In the genomic region with DNA sequence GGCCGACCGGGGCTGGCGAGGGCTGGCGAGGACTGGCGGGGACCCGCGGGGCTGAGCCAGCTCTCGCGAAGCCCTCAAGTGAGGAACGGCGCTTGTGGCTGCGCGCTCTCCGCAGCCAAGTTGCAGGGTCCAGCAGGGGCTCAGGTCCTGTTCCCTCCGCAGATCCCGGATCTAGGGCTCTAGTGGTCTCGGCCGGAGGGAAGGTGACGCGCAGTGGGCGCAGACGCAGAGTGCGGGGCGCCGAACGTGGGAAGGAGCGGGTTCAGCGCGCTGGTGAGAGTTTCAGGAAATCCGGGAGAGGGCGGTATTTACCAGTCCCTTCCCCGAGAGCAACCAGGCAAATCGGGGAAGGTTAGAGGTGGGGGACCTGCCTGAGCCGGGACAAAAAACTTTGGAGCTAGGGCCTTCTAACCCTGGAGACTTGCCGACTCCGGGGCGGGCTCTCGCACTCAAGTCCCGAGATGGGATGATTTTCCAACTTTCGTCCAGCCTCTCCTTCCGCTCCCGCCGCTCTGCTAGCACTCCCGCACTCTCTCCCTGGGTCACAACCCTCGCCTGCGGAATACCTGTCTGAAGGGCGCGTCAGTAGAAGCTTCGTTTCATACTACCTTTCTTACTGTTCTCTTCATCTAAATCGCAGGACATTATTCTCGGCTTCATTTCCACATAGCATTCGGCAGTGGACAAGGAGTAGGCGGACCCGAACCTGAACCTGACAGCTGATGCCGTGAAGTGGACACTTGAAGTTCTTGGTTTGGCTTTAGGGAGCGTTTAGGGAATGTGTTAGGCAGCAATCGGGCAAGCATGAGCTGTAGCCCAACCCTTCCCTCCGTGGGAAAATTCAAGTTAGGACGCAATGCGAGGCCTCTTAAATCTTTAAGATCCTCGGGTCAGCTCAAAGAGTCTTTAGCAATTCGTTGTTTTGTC, we compare ENCODE assay signal across 1 cellular context.
TF ChIP-seq lines count a peak whose summit lies in the region.

No MANE protein-coding gene starts in this region.

TF ChIP-seq in HepG2, 621 proteins besides CTCF, POLR2A, EP300 and RAD21 (continued from another document and continues in another):
- TF ChIP-seq SSRP1 (CRISPR knock-in tag; IDR thresholded peaks at IDR 0.05) (no peak), NCOA1 (CRISPR knock-in tag; IDR thresholded peaks at IDR 0.05) (peak; percentile 85; the same call in 1 of the 2 replicates), ZMYM2 (CRISPR knock-in tag; IDR thresholded peaks at IDR 0.05) (no peak), NFIB (CRISPR knock-in tag; IDR thresholded peaks at IDR 0.05; ENCODE audit: borderline replicate concordance) (no peak), MAFG (CRISPR knock-in tag; IDR thresholded peaks at IDR 0.05) (no peak), KDM3A (CRISPR knock-in tag; IDR thresholded peaks at IDR 0.05; ENCODE audit: low read depth) (peak; percentile 86), HNF4A (CRISPR knock-in tag; IDR thresholded peaks at IDR 0.05) (no peak), TOE1 (CRISPR knock-in tag; IDR thresholded peaks at IDR 0.05) (no peak), MED8 (CRISPR knock-in tag; IDR thresholded peaks at IDR 0.05; ENCODE audit: insufficient replicate concordance) (no peak), PITX1 (CRISPR knock-in tag; IDR thresholded peaks at IDR 0.05) (no peak), SIX4 (CRISPR knock-in tag; IDR thresholded peaks at IDR 0.05) (no peak), SP2 (CRISPR knock-in tag; IDR thresholded peaks at IDR 0.05) (no peak), TCF12 (IDR thresholded peaks at IDR 0.05) (no peak), TCF12 (CRISPR knock-in tag; IDR thresholded peaks at IDR 0.05) (no peak), SRF (IDR thresholded peaks at IDR 0.05; ENCODE audit: low read depth, low read length) (no peak), ZIK1 (CRISPR knock-in tag; IDR thresholded peaks at IDR 0.05; ENCODE audit: borderline replicate concordance, low read depth) (0 out of 2 replicates have a peak, but pooled peaks have one; percentile 43), TOPORS (CRISPR knock-in tag; IDR thresholded peaks at IDR 0.05) (peak; percentile 39; the same call in 1 of the 2 replicates), ZNF672 (CRISPR knock-in tag; IDR thresholded peaks at IDR 0.05) (no peak), SP1 (IDR thresholded peaks at IDR 0.05) (no peak), SP1 (CRISPR knock-in tag; IDR thresholded peaks at IDR 0.05) (no peak), ZFP36L2 (CRISPR knock-in tag; IDR thresholded peaks at IDR 0.05) (no peak), MTF2 (CRISPR knock-in tag; IDR thresholded peaks at IDR 0.05; ENCODE audit: borderline replicate concordance) (peak; percentile 96; the same call in 1 of the 2 replicates), ZFP1 (CRISPR knock-in tag; IDR thresholded peaks at IDR 0.05) (no peak), ZSCAN29 (CRISPR knock-in tag; conservative IDR thresholded peaks at IDR 0.05) (no peak), DNMT1 (CRISPR knock-in tag; IDR thresholded peaks at IDR 0.05) (no peak), SKI (IDR thresholded peaks at IDR 0.05; ENCODE audit: partially characterized antibody) (no peak), ZNF781 (CRISPR knock-in tag; IDR thresholded peaks at IDR 0.05; ENCODE audit: borderline replicate concordance, not compliant biosample characterization) (no peak), AKAP8 (CRISPR knock-in tag; IDR thresholded peaks at IDR 0.05) (no peak), POLR2AphosphoS5 (IDR thresholded peaks at IDR 0.05; ENCODE audit: low read depth, low read length) (no peak), YEATS4 (CRISPR knock-in tag; IDR thresholded peaks at IDR 0.05; ENCODE audit: borderline replicate concordance) (peak; percentile 52; the same call in 1 of the 2 replicates), ZNF607 (CRISPR knock-in tag; IDR thresholded peaks at IDR 0.05; ENCODE audit: borderline replicate concordance) (no peak; the same call in 1 of the 2 replicates), ZC3H4 (CRISPR knock-in tag; IDR thresholded peaks at IDR 0.05; ENCODE audit: borderline replicate concordance) (no peak), ZNF335 (CRISPR knock-in tag; IDR thresholded peaks at IDR 0.05) (peak; percentile 63; the same call in 1 of the 2 replicates), TBP (CRISPR knock-in tag; IDR thresholded peaks at IDR 0.05) (no peak)
- TF ChIP-seq, protein P1, sequence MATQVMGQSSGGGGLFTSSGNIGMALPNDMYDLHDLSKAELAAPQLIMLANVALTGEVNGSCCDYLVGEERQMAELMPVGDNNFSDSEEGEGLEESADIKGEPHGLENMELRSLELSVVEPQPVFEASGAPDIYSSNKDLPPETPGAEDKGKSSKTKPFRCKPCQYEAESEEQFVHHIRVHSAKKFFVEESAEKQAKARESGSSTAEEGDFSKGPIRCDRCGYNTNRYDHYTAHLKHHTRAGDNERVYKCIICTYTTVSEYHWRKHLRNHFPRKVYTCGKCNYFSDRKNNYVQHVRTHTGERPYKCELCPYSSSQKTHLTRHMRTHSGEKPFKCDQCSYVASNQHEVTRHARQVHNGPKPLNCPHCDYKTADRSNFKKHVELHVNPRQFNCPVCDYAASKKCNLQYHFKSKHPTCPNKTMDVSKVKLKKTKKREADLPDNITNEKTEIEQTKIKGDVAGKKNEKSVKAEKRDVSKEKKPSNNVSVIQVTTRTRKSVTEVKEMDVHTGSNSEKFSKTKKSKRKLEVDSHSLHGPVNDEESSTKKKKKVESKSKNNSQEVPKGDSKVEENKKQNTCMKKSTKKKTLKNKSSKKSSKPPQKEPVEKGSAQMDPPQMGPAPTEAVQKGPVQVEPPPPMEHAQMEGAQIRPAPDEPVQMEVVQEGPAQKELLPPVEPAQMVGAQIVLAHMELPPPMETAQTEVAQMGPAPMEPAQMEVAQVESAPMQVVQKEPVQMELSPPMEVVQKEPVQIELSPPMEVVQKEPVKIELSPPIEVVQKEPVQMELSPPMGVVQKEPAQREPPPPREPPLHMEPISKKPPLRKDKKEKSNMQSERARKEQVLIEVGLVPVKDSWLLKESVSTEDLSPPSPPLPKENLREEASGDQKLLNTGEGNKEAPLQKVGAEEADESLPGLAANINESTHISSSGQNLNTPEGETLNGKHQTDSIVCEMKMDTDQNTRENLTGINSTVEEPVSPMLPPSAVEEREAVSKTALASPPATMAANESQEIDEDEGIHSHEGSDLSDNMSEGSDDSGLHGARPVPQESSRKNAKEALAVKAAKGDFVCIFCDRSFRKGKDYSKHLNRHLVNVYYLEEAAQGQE (IDR thresholded peaks at IDR 0.05; ENCODE audit: borderline replicate concordance in 1 of 2, low read depth in 1 of 2, low read length in 2 of 2) = no peak
- TF ChIP-seq, protein P2, sequence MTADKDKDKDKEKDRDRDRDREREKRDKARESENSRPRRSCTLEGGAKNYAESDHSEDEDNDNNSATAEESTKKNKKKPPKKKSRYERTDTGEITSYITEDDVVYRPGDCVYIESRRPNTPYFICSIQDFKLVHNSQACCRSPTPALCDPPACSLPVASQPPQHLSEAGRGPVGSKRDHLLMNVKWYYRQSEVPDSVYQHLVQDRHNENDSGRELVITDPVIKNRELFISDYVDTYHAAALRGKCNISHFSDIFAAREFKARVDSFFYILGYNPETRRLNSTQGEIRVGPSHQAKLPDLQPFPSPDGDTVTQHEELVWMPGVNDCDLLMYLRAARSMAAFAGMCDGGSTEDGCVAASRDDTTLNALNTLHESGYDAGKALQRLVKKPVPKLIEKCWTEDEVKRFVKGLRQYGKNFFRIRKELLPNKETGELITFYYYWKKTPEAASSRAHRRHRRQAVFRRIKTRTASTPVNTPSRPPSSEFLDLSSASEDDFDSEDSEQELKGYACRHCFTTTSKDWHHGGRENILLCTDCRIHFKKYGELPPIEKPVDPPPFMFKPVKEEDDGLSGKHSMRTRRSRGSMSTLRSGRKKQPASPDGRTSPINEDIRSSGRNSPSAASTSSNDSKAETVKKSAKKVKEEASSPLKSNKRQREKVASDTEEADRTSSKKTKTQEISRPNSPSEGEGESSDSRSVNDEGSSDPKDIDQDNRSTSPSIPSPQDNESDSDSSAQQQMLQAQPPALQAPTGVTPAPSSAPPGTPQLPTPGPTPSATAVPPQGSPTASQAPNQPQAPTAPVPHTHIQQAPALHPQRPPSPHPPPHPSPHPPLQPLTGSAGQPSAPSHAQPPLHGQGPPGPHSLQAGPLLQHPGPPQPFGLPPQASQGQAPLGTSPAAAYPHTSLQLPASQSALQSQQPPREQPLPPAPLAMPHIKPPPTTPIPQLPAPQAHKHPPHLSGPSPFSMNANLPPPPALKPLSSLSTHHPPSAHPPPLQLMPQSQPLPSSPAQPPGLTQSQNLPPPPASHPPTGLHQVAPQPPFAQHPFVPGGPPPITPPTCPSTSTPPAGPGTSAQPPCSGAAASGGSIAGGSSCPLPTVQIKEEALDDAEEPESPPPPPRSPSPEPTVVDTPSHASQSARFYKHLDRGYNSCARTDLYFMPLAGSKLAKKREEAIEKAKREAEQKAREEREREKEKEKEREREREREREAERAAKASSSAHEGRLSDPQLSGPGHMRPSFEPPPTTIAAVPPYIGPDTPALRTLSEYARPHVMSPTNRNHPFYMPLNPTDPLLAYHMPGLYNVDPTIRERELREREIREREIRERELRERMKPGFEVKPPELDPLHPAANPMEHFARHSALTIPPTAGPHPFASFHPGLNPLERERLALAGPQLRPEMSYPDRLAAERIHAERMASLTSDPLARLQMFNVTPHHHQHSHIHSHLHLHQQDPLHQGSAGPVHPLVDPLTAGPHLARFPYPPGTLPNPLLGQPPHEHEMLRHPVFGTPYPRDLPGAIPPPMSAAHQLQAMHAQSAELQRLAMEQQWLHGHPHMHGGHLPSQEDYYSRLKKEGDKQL (CRISPR knock-in tag; IDR thresholded peaks at IDR 0.05; ENCODE audit: low read depth) = no peak
- TF ChIP-seq, protein P3, sequence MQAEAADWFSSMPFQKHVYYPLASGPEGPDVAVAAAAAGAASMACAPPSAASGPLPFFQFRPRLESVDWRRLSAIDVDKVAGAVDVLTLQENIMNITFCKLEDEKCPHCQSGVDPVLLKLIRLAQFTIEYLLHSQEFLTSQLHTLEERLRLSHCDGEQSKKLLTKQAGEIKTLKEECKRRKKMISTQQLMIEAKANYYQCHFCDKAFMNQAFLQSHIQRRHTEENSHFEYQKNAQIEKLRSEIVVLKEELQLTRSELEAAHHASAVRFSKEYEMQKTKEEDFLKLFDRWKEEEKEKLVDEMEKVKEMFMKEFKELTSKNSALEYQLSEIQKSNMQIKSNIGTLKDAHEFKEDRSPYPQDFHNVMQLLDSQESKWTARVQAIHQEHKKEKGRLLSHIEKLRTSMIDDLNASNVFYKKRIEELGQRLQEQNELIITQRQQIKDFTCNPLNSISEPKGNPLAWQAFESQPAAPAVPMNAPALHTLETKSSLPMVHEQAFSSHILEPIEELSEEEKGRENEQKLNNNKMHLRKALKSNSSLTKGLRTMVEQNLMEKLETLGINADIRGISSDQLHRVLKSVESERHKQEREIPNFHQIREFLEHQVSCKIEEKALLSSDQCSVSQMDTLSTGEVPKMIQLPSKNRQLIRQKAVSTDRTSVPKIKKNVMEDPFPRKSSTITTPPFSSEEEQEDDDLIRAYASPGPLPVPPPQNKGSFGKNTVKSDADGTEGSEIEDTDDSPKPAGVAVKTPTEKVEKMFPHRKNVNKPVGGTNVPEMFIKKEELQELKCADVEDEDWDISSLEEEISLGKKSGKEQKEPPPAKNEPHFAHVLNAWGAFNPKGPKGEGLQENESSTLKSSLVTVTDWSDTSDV (CRISPR knock-in tag; IDR thresholded peaks at IDR 0.05) = no peak; the same call in 1 of the 2 replicates
- TF ChIP-seq, protein P4, sequence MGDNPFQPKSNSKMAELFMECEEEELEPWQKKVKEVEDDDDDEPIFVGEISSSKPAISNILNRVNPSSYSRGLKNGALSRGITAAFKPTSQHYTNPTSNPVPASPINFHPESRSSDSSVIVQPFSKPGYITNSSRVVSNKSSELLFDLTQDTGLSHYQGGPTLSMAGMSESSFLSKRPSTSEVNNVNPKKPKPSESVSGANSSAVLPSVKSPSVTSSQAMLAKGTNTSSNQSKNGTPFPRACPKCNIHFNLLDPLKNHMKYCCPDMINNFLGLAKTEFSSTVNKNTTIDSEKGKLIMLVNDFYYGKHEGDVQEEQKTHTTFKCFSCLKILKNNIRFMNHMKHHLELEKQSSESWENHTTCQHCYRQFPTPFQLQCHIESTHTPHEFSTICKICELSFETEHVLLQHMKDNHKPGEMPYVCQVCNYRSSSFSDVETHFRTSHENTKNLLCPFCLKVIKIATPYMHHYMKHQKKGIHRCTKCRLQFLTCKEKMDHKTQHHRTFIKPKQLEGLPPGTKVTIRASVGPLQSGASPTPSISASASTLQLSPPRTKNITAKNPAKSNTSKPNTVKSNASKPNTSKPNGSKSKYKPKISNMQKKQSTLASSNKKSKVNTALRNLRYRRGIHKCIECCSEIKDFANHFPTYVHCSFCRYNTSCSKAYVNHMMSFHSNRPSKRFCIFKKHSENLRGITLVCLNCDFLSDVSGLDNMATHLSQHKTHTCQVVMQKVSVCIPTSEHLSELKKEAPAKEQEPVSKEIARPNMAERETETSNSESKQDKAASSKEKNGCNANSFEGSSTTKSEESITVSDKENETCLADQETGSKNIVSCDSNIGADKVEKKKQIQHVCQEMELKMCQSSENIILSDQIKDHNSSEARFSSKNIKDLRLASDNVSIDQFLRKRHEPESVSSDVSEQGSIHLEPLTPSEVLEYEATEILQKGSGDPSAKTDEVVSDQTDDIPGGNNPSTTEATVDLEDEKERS (CRISPR knock-in tag; IDR thresholded peaks at IDR 0.05) = 0 out of 2 replicates have a peak, but pooled peaks have one; percentile 48
- TF ChIP-seq, protein P5, sequence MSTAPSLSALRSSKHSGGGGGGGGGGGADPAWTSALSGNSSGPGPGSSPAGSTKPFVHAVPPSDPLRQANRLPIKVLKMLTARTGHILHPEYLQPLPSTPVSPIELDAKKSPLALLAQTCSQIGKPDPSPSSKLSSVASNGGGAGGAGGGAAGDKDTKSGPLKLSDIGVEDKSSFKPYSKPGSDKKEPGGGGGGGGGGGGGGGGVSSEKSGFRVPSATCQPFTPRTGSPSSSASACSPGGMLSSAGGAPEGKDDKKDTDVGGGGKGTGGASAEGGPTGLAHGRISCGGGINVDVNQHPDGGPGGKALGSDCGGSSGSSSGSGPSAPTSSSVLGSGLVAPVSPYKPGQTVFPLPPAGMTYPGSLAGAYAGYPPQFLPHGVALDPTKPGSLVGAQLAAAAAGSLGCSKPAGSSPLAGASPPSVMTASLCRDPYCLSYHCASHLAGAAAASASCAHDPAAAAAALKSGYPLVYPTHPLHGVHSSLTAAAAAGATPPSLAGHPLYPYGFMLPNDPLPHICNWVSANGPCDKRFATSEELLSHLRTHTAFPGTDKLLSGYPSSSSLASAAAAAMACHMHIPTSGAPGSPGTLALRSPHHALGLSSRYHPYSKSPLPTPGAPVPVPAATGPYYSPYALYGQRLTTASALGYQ (CRISPR knock-in tag; IDR thresholded peaks at IDR 0.05) = no peak
- TF ChIP-seq, protein P6, sequence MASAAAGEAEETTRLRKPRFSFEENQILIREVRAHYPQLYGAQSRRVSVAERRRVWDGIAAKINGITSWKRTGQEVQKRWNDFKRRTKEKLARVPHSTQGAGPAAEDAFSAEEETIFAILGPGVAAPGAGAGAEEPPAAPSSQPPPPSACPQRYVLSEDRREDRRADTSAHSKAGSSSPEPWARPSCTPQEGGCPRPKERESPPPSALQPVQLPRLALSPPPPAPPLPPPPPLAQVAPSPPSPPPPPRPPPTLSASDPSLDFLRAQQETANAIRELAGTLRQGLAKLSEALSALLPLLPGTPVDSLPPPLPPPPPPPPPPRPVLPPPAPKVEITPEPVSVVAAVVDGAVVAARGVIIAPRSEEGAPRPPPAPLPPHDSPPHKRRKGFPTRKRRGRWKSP (CRISPR knock-in tag; IDR thresholded peaks at IDR 0.05) = peak; percentile 97
